In the genomic region with DNA sequence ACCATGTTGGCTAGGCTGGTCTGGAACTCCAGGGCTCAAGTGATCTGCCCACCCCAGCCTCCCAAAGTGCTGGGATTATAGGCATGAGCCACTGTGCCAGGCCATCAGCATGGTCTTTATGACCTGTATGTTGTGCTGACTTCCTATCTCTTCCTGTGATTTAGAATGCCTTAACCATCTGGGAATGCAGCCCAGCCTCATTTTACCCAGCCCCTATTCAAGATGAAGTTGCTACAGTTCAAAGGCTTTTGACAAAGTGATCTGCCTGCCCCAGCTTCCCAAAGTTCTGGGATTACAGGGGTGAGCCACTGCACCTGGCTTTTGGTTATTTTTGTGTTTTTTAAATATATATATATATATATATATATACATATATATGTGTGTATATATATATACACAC, we compare ENCODE assay signal across 26 cellular contexts.
"Had no signal": no experiment of that assay in that cellular context is flagged by ENCODE, and none has a peak within 500 bp of the region (broad histone marks: within the 10 kb centered on the region; RNA-seq: fewer than 3 reads in every experiment).

No MANE protein-coding gene starts in this region.

- H3K36me3 ChIP-seq: pancreas, prostate gland, thyroid gland had no signal

- H3K9me3 ChIP-seq: neutrophil, pancreas, prostate gland, right lobe of liver, thoracic aorta, thyroid gland, vagina had no signal

- H3K27ac ChIP-seq: neutrophil, pancreas, prostate gland, right lobe of liver, skin epidermis, spleen, thoracic aorta, thyroid gland, tibial nerve, vagina had no signal

- H3K4me1 ChIP-seq: pancreas, prostate gland, right lobe of liver, thyroid gland had no signal

- H3K4me3 ChIP-seq: pancreas, prostate gland, right lobe of liver, skin epidermis, smooth muscle cell, spleen, thoracic aorta, thyroid gland, tibial nerve, vagina had no signal

- ATAC-seq: naive thymus-derived CD8-positive, alpha-beta T cell; natural killer cell treated with Interleukin-12 subunit alpha and Interleukin-12 subunit beta and Interleukin-15 and Interleukin-18, amount 100 ng/mL, for 72 hours; pancreas; right cardiac atrium; right lobe of liver; stimulated activated memory B cell treated with anti-CD40 and anti-IgM and Interleukin-4, amounts not matched to agents 10 μg/mL and 1 μg/mL and 100 μg/mL, for 72 hours; stimulated activated naive CD8-positive, alpha-beta T cell treated with anti-CD3 and anti-CD28 coated beads, Interleukin-15, amount 100 ng/mL, for 72 hours; stimulated activated naive CD8-positive, alpha-beta T cell treated with anti-CD3 and anti-CD28 coated beads, Interleukin-15, Interleukin-2, amounts not matched to agents 100 U/mL and 50 U/mL, for 24 hours had no signal

- H3K4me2 ChIP-seq: smooth muscle cell had no signal

- DNase-seq: naive B cell; naive thymus-derived CD8-positive, alpha-beta T cell; nephron progenitor cell; nucleus accumbens; pancreas; right cardiac atrium; right lobe of liver; spleen; stimulated activated CD4-positive, alpha-beta T cell treated with anti-CD3 and anti-CD28 coated beads, Interleukin-12 subunit alpha, Interleukin-12 subunit beta, amount 100 ng/mL, for 4 hours; stimulated activated CD4-positive, alpha-beta T cell treated with anti-CD3 and anti-CD28 coated beads, Interleukin-1b, Interleukin-23, amount 100 ng/mL, for 48 hours; stimulated activated CD4-positive, alpha-beta T cell treated with anti-CD3 and anti-CD28 coated beads, Interleukin-4, amount 100 ng/mL, for 1 hour; stimulated activated CD4-positive, alpha-beta T cell treated with anti-CD3 and anti-CD28 coated beads, Interleukin-4, amount 100 ng/mL, for 4 hours; stimulated activated CD8-positive, alpha-beta memory T cell treated with anti-CD3 and anti-CD28 coated beads, Interleukin-4, amount 100 ng/mL, for 48 hours; stimulated activated naive CD4-positive, alpha-beta T cell; stimulated activated naive CD8-positive, alpha-beta T cell treated with anti-CD3 and anti-CD28 coated beads, Interleukin-15, amount 100 ng/mL, for 72 hours; stimulated activated naive CD8-positive, alpha-beta T cell treated with anti-CD3 and anti-CD28 coated beads, Interleukin-15, Interleukin-2, amounts not matched to agents 100 U/mL and 50 U/mL, for 24 hours; thyroid gland had no signal

- H3K27me3 ChIP-seq: neutrophil, pancreas, right lobe of liver, spleen, thyroid gland, tibial nerve, vagina had no signal
